In the genomic region with DNA sequence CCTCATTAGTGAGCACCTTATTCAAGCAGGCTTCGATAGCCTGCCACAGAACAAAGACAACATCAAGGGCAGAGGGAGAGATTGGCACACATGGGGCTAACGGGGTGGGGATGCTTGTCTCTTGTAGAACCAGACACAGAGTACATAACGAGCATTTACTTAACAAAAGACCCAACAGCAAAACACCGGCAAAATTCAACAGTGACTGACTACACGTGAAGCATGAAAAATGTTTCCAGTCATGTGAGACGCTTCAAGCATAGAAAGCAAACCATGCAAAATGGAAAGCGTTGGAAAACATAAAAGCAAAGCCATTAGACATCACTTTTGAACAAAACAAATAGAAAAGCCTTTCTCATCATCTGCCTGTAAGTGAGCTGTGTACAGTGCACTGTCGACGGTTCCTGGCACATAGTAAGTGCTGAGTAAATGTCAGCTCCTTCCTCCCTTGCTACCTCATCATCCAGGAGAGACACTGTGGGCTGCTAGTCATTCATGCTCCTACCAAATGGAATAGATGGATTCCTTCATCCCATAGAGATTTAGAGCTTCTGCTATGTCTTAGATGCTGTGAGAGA, we compare ENCODE assay signal across 22 cellular contexts.
DNase-seq lines count a peak whose midpoint lies in the region; ATAC-seq and TF ChIP-seq lines count a peak whose summit lies in the region.
"Had no signal": no experiment of that assay in that cellular context is flagged by ENCODE, and none has a peak within 500 bp of the region (broad histone marks: within the 10 kb centered on the region; RNA-seq: fewer than 3 reads in every experiment).

No MANE protein-coding gene starts in this region.

- peak overlapping the region; percentile 64 for H3K27ac ChIP-seq in parathyroid adenoma
- H3K27ac ChIP-seq: GM23248, spleen, thoracic aorta, VCaP had no signal

- peak; percentile 85 for DNase-seq in NCI-H1092 (lab: John Stamatoyannopoulos, UW)
- DNase-seq in NCI-H2081 (lab: John Stamatoyannopoulos, UW) = peak; percentile 45 to 89
- DNase-seq in NCI-H748 treated with DMSO at 0.1 percent for 48 hours (lab: John Stamatoyannopoulos, UW) = peak; percentile 44
- DNase-seq in RKO (ENCODE audit: low spot score) = no peak
- DNase-seq: activated CD4-positive, alpha-beta T cell treated with anti-CD3 and anti-CD28 coated beads, Interleukin-2, amount 10 ng/mL, durations not matched to agents 24 days and 14 days; activated T-cell treated with anti-CD3 and anti-CD28 coated beads, Interleukin-2, amount 50 U/mL, for 4 hours; effector memory CD4-positive, alpha-beta T cell; foreskin fibroblast; GM23248; left colon; NCI-H1694; NCI-H82; OCI-M1; right cardiac atrium; spleen; stimulated activated CD4-positive, alpha-beta T cell treated with anti-CD3 and anti-CD28 coated beads, Interleukin-4, amount 100 ng/mL, for 24 hours; stimulated activated naive CD4-positive, alpha-beta T cell treated with Interleukin-2 at 50 U/mL for 16 hours had no signal

- ATAC-seq in HG03469 (IDR thresholded peaks at IDR 0.05; ENCODE audit: unreplicated experiment) (no peak), HG03097 (IDR thresholded peaks at IDR 0.05; ENCODE audit: low FRiP score, unreplicated experiment) (no peak)
- ATAC-seq: activated T-cell treated with anti-CD3 and anti-CD28 coated beads, Interleukin-2, amount 50 U/mL, for 4 hours; left colon; right cardiac atrium had no signal

- peaks cover 36% of the 10 kb centered on the region for H3K4me1 ChIP-seq in parathyroid adenoma
- H3K4me1 ChIP-seq: spleen had no signal

- TF ChIP-seq CTCF in parathyroid adenoma (IDR thresholded peaks at IDR 0.05) = no peak

- no peaks in the 10 kb centered on the region for H3K36me3 ChIP-seq in parathyroid adenoma (ENCODE audit: control insufficient read depth, insufficient read depth, low read length)
- H3K36me3 ChIP-seq: spleen, thoracic aorta had no signal

- no peak overlapping the region for H3K4me2 ChIP-seq in parathyroid adenoma (ENCODE audit: low read length)

- no peaks in the 10 kb centered on the region for H3K9me3 ChIP-seq in parathyroid adenoma (ENCODE audit: control insufficient read depth, low read length)
- H3K9me3 ChIP-seq: spleen, thoracic aorta had no signal

- H2AFZ ChIP-seq in parathyroid adenoma = no peak overlapping the region
- H2AFZ ChIP-seq: GM23248 had no signal

- H3K27me3 ChIP-seq in parathyroid adenoma (ENCODE audit: control insufficient read depth, insufficient read depth, low read length) = no peaks in the 10 kb centered on the region

- no peak overlapping the region for H3K9ac ChIP-seq in parathyroid adenoma
- H3K9ac ChIP-seq: GM23248 had no signal

- H3K79me2 ChIP-seq in parathyroid adenoma = peaks cover 24% of the 10 kb centered on the region

- H3K4me3 ChIP-seq in parathyroid adenoma (ENCODE audit: low read depth, low read length) = no peak overlapping the region
- H3K4me3 ChIP-seq: GM23248, spleen, thoracic aorta had no signal
